16 cellular contexts compared by ENCODE assay signal in genomic region chr2:207233731-207234130, GRCh38.
DNase-seq lines count a peak whose midpoint lies in the region; ATAC-seq and TF ChIP-seq lines count a peak whose summit lies in the region.
"Had no signal": no experiment of that assay in that cellular context is flagged by ENCODE, and none has a peak within 500 bp of the region (broad histone marks: within the 10 kb centered on the region; RNA-seq: fewer than 3 reads in every experiment).

No MANE protein-coding gene starts in this region.

- POLR2A ChIA-PET in HEK293T (lab: Yijun Ruan, JAX): no interaction called here

- no peak overlapping the region for H3K9ac ChIP-seq in endodermal cell (ENCODE audit: extremely low read depth, low read length, poor library complexity, severe bottlenecking)

- no peak for ATAC-seq in natural killer cell treated with Interleukin-12 subunit alpha and Interleukin-12 subunit beta and Interleukin-15 and Interleukin-18, amount 100 ng/mL, for 72 hours
- ATAC-seq in HG02884 (IDR thresholded peaks at IDR 0.05; ENCODE audit: unreplicated experiment): no peak
- no peak for ATAC-seq in left ventricle myocardium superior

- no peaks in the 10 kb centered on the region for H3K27me3 ChIP-seq in endodermal cell (ENCODE audit: control insufficient read depth, insufficient read depth, low read length, poor library complexity, severe bottlenecking)

- no peak overlapping the region for H3K4me3 ChIP-seq in endodermal cell (ENCODE audit: low read length)

- H3K27ac ChIP-seq in VCaP (peak overlapping the region; percentile 52), endodermal cell (ENCODE audit: low read depth, low read length) (no peak overlapping the region)

- H3K9me3 ChIP-seq in endodermal cell (ENCODE audit: control insufficient read depth, low read length): no peaks in the 10 kb centered on the region

- no peaks in the 10 kb centered on the region for H3K36me3 Mint-ChIP-seq in endodermal cell (ENCODE audit: low read depth)
- peaks cover 10% of the 10 kb centered on the region for H3K36me3 Mint-ChIP-seq in natural killer cell treated with Interleukin-12 subunit alpha and Interleukin-12 subunit beta and Interleukin-15 and Interleukin-18, amount 100 ng/mL, for 72 hours
- H3K36me3 Mint-ChIP-seq: CD4-positive, alpha-beta memory T cell had no signal

- CTCF ChIA-PET in HEK293T (lab: Yijun Ruan, JAX): no interaction called here

- no peaks in the 10 kb centered on the region for H3K9me3 Mint-ChIP-seq in endodermal cell
- H3K9me3 Mint-ChIP-seq in natural killer cell treated with Interleukin-12 subunit alpha and Interleukin-12 subunit beta and Interleukin-15 and Interleukin-18, amount 100 ng/mL, for 72 hours: no peaks in the 10 kb centered on the region
- H3K9me3 Mint-ChIP-seq: CD4-positive, alpha-beta memory T cell; H9; IgD-negative memory B cell had no signal

- WGBS in endodermal cell (ENCODE audit: insufficient coverage in 1 of 2, insufficient read length in 1 of 2), 2 experiments: 79 to 81% methylated on average over 2 to 3 of the region's 3 CpGs

- TF ChIP-seq CTCF in VCaP (conservative IDR thresholded peaks at IDR 0.05) (no peak), endodermal cell (conservative IDR thresholded peaks at IDR 0.05) (no peak)

- DNase-seq in HEK293T (ENCODE audit: extremely low spot score): peak; percentile 25
- no peak for DNase-seq in endodermal cell
- no peak for DNase-seq in natural killer cell treated with Interleukin-12 subunit alpha and Interleukin-12 subunit beta and Interleukin-15 and Interleukin-18, amount 100 ng/mL, for 72 hours (ENCODE audit: low spot score)
- no peak for DNase-seq in left ventricle myocardium superior
- no peak for DNase-seq in COR-L47 (lab: John Stamatoyannopoulos, UW)
- DNase-seq: C1 segment of cervical spinal cord; CD4-positive, alpha-beta memory T cell; DMS153; DMS79 treated with DMSO at 0.1 percent for 48 hours; EL; GOT3; H9 had no signal

- H3K27me3 Mint-ChIP-seq in endodermal cell (ENCODE audit: insufficient read depth): peaks cover 3% of the 10 kb centered on the region
- H3K27me3 Mint-ChIP-seq in natural killer cell treated with Interleukin-12 subunit alpha and Interleukin-12 subunit beta and Interleukin-15 and Interleukin-18, amount 100 ng/mL, for 72 hours: peaks cover 12 to 13% of the 10 kb centered on the region in 2 donors
- H3K27me3 Mint-ChIP-seq: B cell; CD4-positive, alpha-beta memory T cell; IgD-negative memory B cell had no signal

- peak overlapping the region; percentile 38 for H3K27ac Mint-ChIP-seq in endodermal cell
- peak overlapping the region in 1 of 2 donors; percentile 30 for H3K27ac Mint-ChIP-seq in natural killer cell treated with Interleukin-12 subunit alpha and Interleukin-12 subunit beta and Interleukin-15 and Interleukin-18, amount 100 ng/mL, for 72 hours
- H3K27ac Mint-ChIP-seq: B cell; CD4-positive, alpha-beta memory T cell; H9 had no signal

- H3K4me1 Mint-ChIP-seq in endodermal cell: peaks cover 74% of the 10 kb centered on the region
- H3K4me1 Mint-ChIP-seq in natural killer cell treated with Interleukin-12 subunit alpha and Interleukin-12 subunit beta and Interleukin-15 and Interleukin-18, amount 100 ng/mL, for 72 hours (ENCODE audit: low read depth in 2 of 2): peaks cover 15 to 17% of the 10 kb centered on the region in 2 donors

- no peak overlapping the region for H3K4me3 Mint-ChIP-seq in endodermal cell
- no peak overlapping the region for H3K4me3 Mint-ChIP-seq in natural killer cell treated with Interleukin-12 subunit alpha and Interleukin-12 subunit beta and Interleukin-15 and Interleukin-18, amount 100 ng/mL, for 72 hours
- H3K4me3 Mint-ChIP-seq: B cell; CD4-positive, alpha-beta memory T cell; H9; IgD-negative memory B cell had no signal

- intact Hi-C loops in left ventricle myocardium superior (cut with micrococcal nuclease): no loop called here

- H3K4me1 ChIP-seq in endodermal cell (ENCODE audit: control insufficient read depth, insufficient read depth, low read length): peaks cover 29% of the 10 kb centered on the region

- H3K36me3 ChIP-seq in endodermal cell (ENCODE audit: control insufficient read depth, insufficient read depth, low read length): no peaks in the 10 kb centered on the region

TF ChIP-seq in HEK293T, 16 proteins besides CTCF, POLR2A, EP300 and RAD21:
- no peak for TF ChIP-seq SUZ12 (IDR thresholded peaks at IDR 0.05)
- TF ChIP-seq LEF1 (IDR thresholded peaks at IDR 0.05; ENCODE audit: borderline replicate concordance): no peak
- TF ChIP-seq TARDBP (IDR thresholded peaks at IDR 0.05): no peak
- no peak for TF ChIP-seq BHLHE40 (IDR thresholded peaks at IDR 0.05; ENCODE audit: borderline replicate concordance)
- TF ChIP-seq CTBP1 (IDR thresholded peaks at IDR 0.05; ENCODE audit: borderline replicate concordance): no peak
- no peak for TF ChIP-seq FOXA1 (IDR thresholded peaks at IDR 0.05)
- TF ChIP-seq ARNT (IDR thresholded peaks at IDR 0.05): no peak
- TF ChIP-seq ELF4 (IDR thresholded peaks at IDR 0.05): no peak
- no peak for TF ChIP-seq ZNF384 (IDR thresholded peaks at IDR 0.05)
- TF ChIP-seq NFRKB (IDR thresholded peaks at IDR 0.05): no peak
- no peak for TF ChIP-seq HDGF (IDR thresholded peaks at IDR 0.05; ENCODE audit: borderline replicate concordance)
- no peak for TF ChIP-seq PKNOX1 (IDR thresholded peaks at IDR 0.05)
- no peak for TF ChIP-seq FOXK2 (IDR thresholded peaks at IDR 0.05)
- no peak for TF ChIP-seq L3MBTL2 (conservative IDR thresholded peaks at IDR 0.05)
